ENCODE assay signal across 19 cellular contexts in genomic region chr21:45736705-45737484, GRCh38.
DNase-seq lines count a peak whose midpoint lies in the region; ATAC-seq, FAIRE-seq and TF ChIP-seq lines count a peak whose summit lies in the region.
"Had no signal": no experiment of that assay in that cellular context is flagged by ENCODE, and none has a peak within 500 bp of the region (broad histone marks: within the 10 kb centered on the region; RNA-seq: fewer than 3 reads in every experiment).

No MANE protein-coding gene starts in this region.

- no peaks in the 10 kb centered on the region for H3K36me3 Mint-ChIP-seq in activated CD4-positive, alpha-beta memory T cell treated with anti-CD3 and anti-CD28 coated beads, Interleukin-2, amount 10 ng/mL, durations not matched to agents 7 days and 5 days (ENCODE audit: low read depth)

- no peaks in the 10 kb centered on the region for H3K27me3 Mint-ChIP-seq in stimulated activated naive CD8-positive, alpha-beta T cell treated with anti-CD3 and anti-CD28 coated beads, Interleukin-15, amount 100 ng/mL, for 72 hours
- H3K27me3 Mint-ChIP-seq in activated CD4-positive, alpha-beta memory T cell treated with anti-CD3 and anti-CD28 coated beads, Interleukin-2, amount 10 ng/mL, durations not matched to agents 7 days and 5 days: no peaks in the 10 kb centered on the region

- H3K9me3 Mint-ChIP-seq in stimulated activated naive CD8-positive, alpha-beta T cell treated with anti-CD3 and anti-CD28 coated beads, Interleukin-15, amount 100 ng/mL, for 72 hours: no peaks in the 10 kb centered on the region
- H3K9me3 Mint-ChIP-seq in activated CD4-positive, alpha-beta memory T cell treated with anti-CD3 and anti-CD28 coated beads, Interleukin-2, amount 10 ng/mL, durations not matched to agents 7 days and 5 days: no peaks in the 10 kb centered on the region
- H3K9me3 Mint-ChIP-seq: HFFc6 had no signal

- FAIRE-seq in urothelium cell line (lab: Jason Lieb, UNC): peak; percentile 23
- FAIRE-seq: GM18507, RCC 7860 had no signal

- H3K4me3 Mint-ChIP-seq in stimulated activated naive CD8-positive, alpha-beta T cell treated with anti-CD3 and anti-CD28 coated beads, Interleukin-15, amount 100 ng/mL, for 72 hours: no peak overlapping the region
- no peak overlapping the region for H3K4me3 Mint-ChIP-seq in activated CD4-positive, alpha-beta memory T cell treated with anti-CD3 and anti-CD28 coated beads, Interleukin-2, amount 10 ng/mL, durations not matched to agents 7 days and 5 days
- H3K4me3 Mint-ChIP-seq: HFFc6 had no signal

- POLR2A ChIA-PET in activated CD4-positive, alpha-beta memory T cell treated with anti-CD3 and anti-CD28 coated beads, Interleukin-2, amount 10 ng/mL, durations not matched to agents 7 days and 5 days (lab: Charles Lee): no interaction called here

- DNase-seq in stimulated activated naive CD8-positive, alpha-beta T cell treated with anti-CD3 and anti-CD28 coated beads, Interleukin-15, amount 100 ng/mL, for 72 hours: no peak
- no peak for DNase-seq in stimulated activated naive CD8-positive, alpha-beta T cell treated with anti-CD3 and anti-CD28 coated beads, Interleukin-15, Interleukin-2, amounts not matched to agents 100 U/mL and 50 U/mL, for 24 hours
- DNase-seq in NCI-H82 (lab: John Stamatoyannopoulos, UW) (peak; percentile 71), fibroblast of mammary gland (ENCODE audit: low read depth) (peak; percentile 56), urothelium cell line (ENCODE audit: low spot score) (no peak), RPMI8226 (no peak)
- no peak for DNase-seq in activated CD4-positive, alpha-beta memory T cell treated with anti-CD3 and anti-CD28 coated beads, Interleukin-2, amount 10 ng/mL, durations not matched to agents 7 days and 5 days
- DNase-seq: Caco-2, DMS79, GOT3, HFFc6, NCI-H1092, NCI-H146, NCI-H345, NCI-H526, SHP77 had no signal

- H3K4me1 Mint-ChIP-seq in stimulated activated naive CD8-positive, alpha-beta T cell treated with anti-CD3 and anti-CD28 coated beads, Interleukin-15, amount 100 ng/mL, for 72 hours: no peaks in the 10 kb centered on the region
- no peaks in the 10 kb centered on the region for H3K4me1 Mint-ChIP-seq in activated CD4-positive, alpha-beta memory T cell treated with anti-CD3 and anti-CD28 coated beads, Interleukin-2, amount 10 ng/mL, durations not matched to agents 7 days and 5 days

- TF ChIP-seq CTCF in fibroblast of mammary gland (conservative IDR thresholded peaks at IDR 0.05; ENCODE audit: control insufficient read depth, insufficient read depth, low read depth, low read length): no peak

- no peak for ATAC-seq in stimulated activated naive CD8-positive, alpha-beta T cell treated with anti-CD3 and anti-CD28 coated beads, Interleukin-15, amount 100 ng/mL, for 72 hours
- ATAC-seq in stimulated activated naive CD8-positive, alpha-beta T cell treated with anti-CD3 and anti-CD28 coated beads, Interleukin-15, Interleukin-2, amounts not matched to agents 100 U/mL and 50 U/mL, for 24 hours: no peak
- no peak for ATAC-seq in HG03175 (IDR thresholded peaks at IDR 0.05; ENCODE audit: unreplicated experiment)

- peak overlapping the region; percentile 4 to 10 for H3K27ac Mint-ChIP-seq in stimulated activated naive CD8-positive, alpha-beta T cell treated with anti-CD3 and anti-CD28 coated beads, Interleukin-15, amount 100 ng/mL, for 72 hours
- H3K27ac Mint-ChIP-seq in activated CD4-positive, alpha-beta memory T cell treated with anti-CD3 and anti-CD28 coated beads, Interleukin-2, amount 10 ng/mL, durations not matched to agents 7 days and 5 days: no peak overlapping the region
- H3K27ac Mint-ChIP-seq: HFFc6 had no signal

- H3K4me3 ChIP-seq in fibroblast of mammary gland (ENCODE audit: control insufficient read depth, low read depth, low read length): no peak overlapping the region

- CTCF ChIA-PET in activated CD4-positive, alpha-beta memory T cell treated with anti-CD3 and anti-CD28 coated beads, Interleukin-2, amount 10 ng/mL, durations not matched to agents 7 days and 5 days (lab: Charles Lee): no interaction called here

Comparison
In these comparisons a context has a peak if more than half of its experiments do, and no peak if none do; other contexts are left out.
1. DNase-seq: peak in NCI-H82 (single experiment) and fibroblast of mammary gland (single experiment); none in stimulated activated naive CD8-positive, alpha-beta T cell treated with anti-CD3 and anti-CD28 coated beads, Interleukin-15, amount 100 ng/mL, for 72 hours (0 of 2), stimulated activated naive CD8-positive, alpha-beta T cell treated with anti-CD3 and anti-CD28 coated beads, Interleukin-15, Interleukin-2, amounts not matched to agents 100 U/mL and 50 U/mL, for 24 hours (single experiment), urothelium cell line (single experiment), RPMI8226 (single experiment) and activated CD4-positive, alpha-beta memory T cell treated with anti-CD3 and anti-CD28 coated beads, Interleukin-2, amount 10 ng/mL, durations not matched to agents 7 days and 5 days (single experiment).